ENCODE assay signal across 8 cellular contexts in genomic region chr17:5281814-5282638, GRCh38. TPM values are rescaled to one million over a fixed set of nuclear protein-coding genes. Genes with fewer than 3 reads are reported as not detected.
DNase-seq lines count a peak whose midpoint lies in the region; ATAC-seq, FAIRE-seq and TF ChIP-seq lines count a peak whose summit lies in the region.

A gene with protein sequence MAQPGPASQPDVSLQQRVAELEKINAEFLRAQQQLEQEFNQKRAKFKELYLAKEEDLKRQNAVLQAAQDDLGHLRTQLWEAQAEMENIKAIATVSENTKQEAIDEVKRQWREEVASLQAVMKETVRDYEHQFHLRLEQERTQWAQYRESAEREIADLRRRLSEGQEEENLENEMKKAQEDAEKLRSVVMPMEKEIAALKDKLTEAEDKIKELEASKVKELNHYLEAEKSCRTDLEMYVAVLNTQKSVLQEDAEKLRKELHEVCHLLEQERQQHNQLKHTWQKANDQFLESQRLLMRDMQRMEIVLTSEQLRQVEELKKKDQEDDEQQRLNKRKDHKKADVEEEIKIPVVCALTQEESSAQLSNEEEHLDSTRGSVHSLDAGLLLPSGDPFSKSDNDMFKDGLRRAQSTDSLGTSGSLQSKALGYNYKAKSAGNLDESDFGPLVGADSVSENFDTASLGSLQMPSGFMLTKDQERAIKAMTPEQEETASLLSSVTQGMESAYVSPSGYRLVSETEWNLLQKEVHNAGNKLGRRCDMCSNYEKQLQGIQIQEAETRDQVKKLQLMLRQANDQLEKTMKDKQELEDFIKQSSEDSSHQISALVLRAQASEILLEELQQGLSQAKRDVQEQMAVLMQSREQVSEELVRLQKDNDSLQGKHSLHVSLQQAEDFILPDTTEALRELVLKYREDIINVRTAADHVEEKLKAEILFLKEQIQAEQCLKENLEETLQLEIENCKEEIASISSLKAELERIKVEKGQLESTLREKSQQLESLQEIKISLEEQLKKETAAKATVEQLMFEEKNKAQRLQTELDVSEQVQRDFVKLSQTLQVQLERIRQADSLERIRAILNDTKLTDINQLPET (plus strand): TSS chr17:5282284. CDS start chr17:5282487, 203 bp downstream.

- peak within 1 kb of the TSS; percentile 86 for H3K9ac ChIP-seq in smooth muscle cell (ENCODE audit: low read depth)

- under 1% methylated on average over 52 of the region's 97 CpGs for WGBS in smooth muscle cell (ENCODE audit: low lambda C conversion rate)

- H3K27ac Mint-ChIP-seq in WTC11: peak within 1 kb of the TSS; percentile 23; the same call in 1 of the 2 replicates

- peak within 1 kb of the TSS; percentile 61 for H2AFZ ChIP-seq in smooth muscle cell (ENCODE audit: low read depth)

- H3K36me3 Mint-ChIP-seq in WTC11: no peaks in the 10 kb centered on the region; the same call in 1 of the 2 replicates

- TF ChIP-seq CTCF in WTC11 (IDR thresholded peaks at IDR 0.05) (no peak), bronchial epithelial cell (IDR thresholded peaks at IDR 0.05; ENCODE audit: insufficient read depth, low read length, severe bottlenecking) (no peak), smooth muscle cell (IDR thresholded peaks at IDR 0.05; ENCODE audit: borderline replicate concordance, insufficient read depth, poor library complexity, severe bottlenecking) (no peak)

- peaks cover 44% of the 10 kb centered on the region for H4K20me1 ChIP-seq in smooth muscle cell (ENCODE audit: low read depth)

- peak; percentile 89 for DNase-seq in NCI-H2227 (lab: John Stamatoyannopoulos, UW; ENCODE audit: unreplicated experiment)
- peak; percentile 91 for DNase-seq in WTC11 (ENCODE audit: low spot score)
- DNase-seq in bronchial epithelial cell (ENCODE audit: low read depth): peak; percentile 29
- DNase-seq in iPS-NIHi7 (ENCODE audit: extremely low spot score): peak; percentile 94
- peak; percentile 84 for DNase-seq in smooth muscle cell (lab: John Stamatoyannopoulos, UW; ENCODE audit: unreplicated experiment)

- no peaks in the 10 kb centered on the region for H3K9me3 Mint-ChIP-seq in WTC11

- H3K4me3 ChIP-seq in bronchial epithelial cell (ENCODE audit: low read depth, low read length): peak within 1 kb of the TSS; percentile 67
- H3K4me3 ChIP-seq in smooth muscle cell: peak within 1 kb of the TSS; percentile 93

- H3K27me3 Mint-ChIP-seq in WTC11 (ENCODE audit: low read depth): peaks cover 5% of the 10 kb centered on the region; the same call in 1 of the 2 replicates

- H3K9me3 ChIP-seq in smooth muscle cell (replicated peaks; ENCODE audit: low read depth): no peaks in the 10 kb centered on the region

- TF ChIP-seq POLR2A in GM15510 (IDR thresholded peaks at IDR 0.05; ENCODE audit: borderline replicate concordance, extremely low read depth, insufficient read length): peak; percentile 91

- no peaks in the 10 kb centered on the region for H3K36me3 ChIP-seq in bronchial epithelial cell (ENCODE audit: control insufficient read depth, insufficient read depth, low read length)
- no peaks in the 10 kb centered on the region for H3K36me3 ChIP-seq in smooth muscle cell (ENCODE audit: low read depth)

- ATAC-seq in HG02981 (IDR thresholded peaks at IDR 0.05; ENCODE audit: unreplicated experiment) (peak; percentile 68), WTC11 (peak; percentile 77), GM18517 (IDR thresholded peaks at IDR 0.05; ENCODE audit: unreplicated experiment) (no peak)

- H3K4me3 Mint-ChIP-seq in WTC11: peak within 1 kb of the TSS; percentile 81

- CTCF ChIA-PET in WTC11 (lab: Charles Lee): interaction anchor here (0.6 to 0.8 kb wide), 3 partner anchors 44 to 157 kb away, joined by 3 to 4 read pairs (median 3); partner anchors contain the start of gene C1QBP

- POLR2A ChIA-PET in WTC11 (lab: Charles Lee): interaction anchor here (0.7 kb wide), 1 partner anchor 181 kb away, joined by 3 read pairs; no protein-coding TSS in a partner anchor

- H3K79me2 ChIP-seq in smooth muscle cell (ENCODE audit: low read depth): peaks cover 44% of the 10 kb centered on the region

- peaks cover 14% of the 10 kb centered on the region for H3F3A ChIP-seq in smooth muscle cell (ENCODE audit: low read depth)

- H3K4me2 ChIP-seq in smooth muscle cell: peak within 1 kb of the TSS; percentile 95

- peaks cover 9% of the 10 kb centered on the region for H3K4me1 ChIP-seq in smooth muscle cell (ENCODE audit: low read depth)

- H3K27me3 ChIP-seq in bronchial epithelial cell (ENCODE audit: control insufficient read depth, insufficient read depth, low read length): no peaks in the 10 kb centered on the region
- no peaks in the 10 kb centered on the region for H3K27me3 ChIP-seq in smooth muscle cell (ENCODE audit: low read depth)

- H3K4me1 Mint-ChIP-seq in WTC11: peaks cover 36% of the 10 kb centered on the region

- H3K27ac ChIP-seq in smooth muscle cell (ENCODE audit: low read depth): peak within 1 kb of the TSS; percentile 75

- FAIRE-seq in bronchial epithelial cell (lab: Jason Lieb, UNC): no peak

TF ChIP-seq in WTC11, 78 proteins besides CTCF, POLR2A, EP300 and RAD21 (continues in another document):
- TF ChIP-seq, protein P1, sequence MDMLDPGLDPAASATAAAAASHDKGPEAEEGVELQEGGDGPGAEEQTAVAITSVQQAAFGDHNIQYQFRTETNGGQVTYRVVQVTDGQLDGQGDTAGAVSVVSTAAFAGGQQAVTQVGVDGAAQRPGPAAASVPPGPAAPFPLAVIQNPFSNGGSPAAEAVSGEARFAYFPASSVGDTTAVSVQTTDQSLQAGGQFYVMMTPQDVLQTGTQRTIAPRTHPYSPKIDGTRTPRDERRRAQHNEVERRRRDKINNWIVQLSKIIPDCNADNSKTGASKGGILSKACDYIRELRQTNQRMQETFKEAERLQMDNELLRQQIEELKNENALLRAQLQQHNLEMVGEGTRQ (CRISPR knock-in tag; IDR thresholded peaks at IDR 0.05): peak; percentile 97
- TF ChIP-seq RORB (CRISPR knock-in tag; IDR thresholded peaks at IDR 0.05) (no peak), TP53 (CRISPR knock-in tag; IDR thresholded peaks at IDR 0.05) (peak; percentile 82; the same call in 1 of the 2 replicates), ZNF281 (CRISPR knock-in tag; IDR thresholded peaks at IDR 0.05) (no peak), PRDM15 (CRISPR knock-in tag; IDR thresholded peaks at IDR 0.05) (no peak)

RNA-seq across cellular contexts. Expression of the gene that starts here (rescaled TPM):
- total RNA-seq in WTC11 (2021) (37.7 to 42.0 TPM (median 40.9 TPM) in 3 replicates), bronchial epithelial cell (38.5 and 41.1 TPM in 2 replicates), smooth muscle cell (25.3 and 30.2 TPM in 2 replicates)
- polyA plus RNA-seq in smooth muscle cell: 26.5 and 41.4 TPM in 2 replicates

Comparison
In these comparisons a context has a peak if more than half of its experiments do, and no peak if none do; other contexts are left out.
1. DNase-seq: peak in every context shown above with its lines; median percentile 94 in iPS-NIHi7; 91 in WTC11; 89 in NCI-H2227; 84 in smooth muscle cell; 29 in bronchial epithelial cell.